ENCODE assay signal across 9 cellular contexts in genomic region chr6:157983439-157984119, GRCh38. TPM values are rescaled to one million over a fixed set of nuclear protein-coding genes. Genes with fewer than 3 reads are reported as not detected.
DNase-seq lines count a peak whose midpoint lies in the region; ATAC-seq and TF ChIP-seq lines count a peak whose summit lies in the region.
"Had no signal": no experiment of that assay in that cellular context is flagged by ENCODE, and none has a peak within 500 bp of the region (broad histone marks: within the 10 kb centered on the region; RNA-seq: fewer than 3 reads in every experiment).

No MANE protein-coding gene starts in this region.

- H3K4me2 ChIP-seq in mesenchymal stem cell (ENCODE audit: low read length, poor library complexity, severe bottlenecking) = peak overlapping the region; percentile 60

- no peak overlapping the region for H4K91ac ChIP-seq in mesenchymal stem cell (ENCODE audit: low read length)

- H3K4me1 ChIP-seq in HEK293 (ENCODE audit: control insufficient read depth, insufficient read depth, low read length) (peaks cover 12% of the 10 kb centered on the region), mesenchymal stem cell (ENCODE audit: control insufficient read depth, insufficient read depth, low read depth, low read length) (peaks cover 38% of the 10 kb centered on the region)
- H3K4me1 ChIP-seq: prostate gland had no signal

- no peak overlapping the region for H4K8ac ChIP-seq in mesenchymal stem cell (ENCODE audit: low read length)

- H3K14ac ChIP-seq in mesenchymal stem cell (ENCODE audit: low read length in 2 of 2) = no peak overlapping the region

- no peak overlapping the region for H2AK5ac ChIP-seq in mesenchymal stem cell (ENCODE audit: low read length, severe bottlenecking)

- H3K27ac ChIP-seq in HEK293 (ENCODE audit: extremely low read depth, low read depth, low read length) (no peak overlapping the region), mesenchymal stem cell (ENCODE audit: low read length, poor library complexity, severe bottlenecking) (no peak overlapping the region)

- POLR2A ChIA-PET in HEK293 (lab: Yijun Ruan, JAX) = interaction anchor here (0.7 to 2.1 kb wide), 7 partner anchors 12 to 184 kb away, joined by 3 to 8 read pairs (median 4); no protein-coding TSS in a partner anchor

- H3K9me3 ChIP-seq in HEK293 (ENCODE audit: control insufficient read depth, insufficient read depth, low read depth, low read length) (no peaks in the 10 kb centered on the region), mesenchymal stem cell (ENCODE audit: control insufficient read depth, low read length) (no peaks in the 10 kb centered on the region)
- H3K9me3 ChIP-seq: prostate gland had no signal

- TF ChIP-seq CTCF in AG09309 (IDR thresholded peaks at IDR 0.05; ENCODE audit: control insufficient read depth, insufficient read depth, low read depth, low read length, missing control alignments) (no peak), HEK293 (tag by site-specific recombination; IDR thresholded peaks at IDR 0.05) (no peak), astrocyte of the cerebellum (IDR thresholded peaks at IDR 0.05; ENCODE audit: low read depth, low read length, missing control alignments) (no peak)

- ATAC-seq in HG03196 (IDR thresholded peaks at IDR 0.05; ENCODE audit: unreplicated experiment) = no peak

- in situ Hi-C loops in astrocyte of the cerebellum (cut with HindIII; ENCODE audit: low sequenced_read_pairs) = no loop called here
- in situ Hi-C loops in ACHN (cut with HindIII; ENCODE audit: low pct_ligation_motif_present, low pct_unique_long_range_greater_than_20kb, low sequenced_read_pairs) = no loop called here

- no peak for DNase-seq in AG09309 (ENCODE audit: low read depth)
- no peak for DNase-seq in astrocyte of the cerebellum (ENCODE audit: low read depth)
- DNase-seq in mesenchymal stem cell = no peak
- DNase-seq in NCI-H2227 (lab: John Stamatoyannopoulos, UW; ENCODE audit: unreplicated experiment) = no peak
- no peak for DNase-seq in ACHN
- DNase-seq in NCI-H2171 (lab: John Stamatoyannopoulos, UW) = no peak

- H2BK15ac ChIP-seq in mesenchymal stem cell (ENCODE audit: low read depth, poor library complexity, severe bottlenecking) = no peak overlapping the region

- H3K36me3 ChIP-seq in HEK293 (ENCODE audit: control insufficient read depth in 2 of 2, insufficient read depth in 1 of 2, low read length in 2 of 2) = no peaks in the 10 kb centered on the region
- peaks cover 10 to 12% of the 10 kb centered on the region in 2 experiments for H3K36me3 ChIP-seq in mesenchymal stem cell (ENCODE audit: control insufficient read depth in 1 of 2, insufficient read depth in 2 of 2, low read depth in 1 of 2, low read length in 2 of 2)
- H3K36me3 ChIP-seq: prostate gland had no signal

- CTCF ChIA-PET in HEK293 (lab: Yijun Ruan, JAX) = interaction anchor here (0.8 to 3.3 kb wide), 12 partner anchors 10 to 110 kb away, joined by 3 to 22 read pairs (median 6); no protein-coding TSS in a partner anchor

- peak overlapping the region; percentile 88 for H3K9ac ChIP-seq in mesenchymal stem cell (ENCODE audit: low read length)

- H2BK120ac ChIP-seq in mesenchymal stem cell (ENCODE audit: low read depth, low read length) = no peak overlapping the region

- H2BK5ac ChIP-seq in mesenchymal stem cell (ENCODE audit: low read depth, low read length, poor library complexity, severe bottlenecking) = no peak overlapping the region

- no peaks in the 10 kb centered on the region for H3K27me3 ChIP-seq in mesenchymal stem cell (ENCODE audit: control insufficient read depth in 1 of 2, insufficient read depth in 1 of 2, low read length in 2 of 2)

- 91% methylated on average over 8 of the region's 9 CpGs for WGBS in mesenchymal stem cell

- no peaks in the 10 kb centered on the region for H3K79me1 ChIP-seq in mesenchymal stem cell (replicated peaks; ENCODE audit: low read length, poor library complexity, severe bottlenecking)

- H3K18ac ChIP-seq in mesenchymal stem cell (ENCODE audit: low read depth in 1 of 2, low read length in 2 of 2) = no peak overlapping the region

- H3K23ac ChIP-seq in mesenchymal stem cell (ENCODE audit: low read length in 2 of 2) = no peak overlapping the region

- H3K4ac ChIP-seq in mesenchymal stem cell (ENCODE audit: low read depth in 1 of 2, low read length in 2 of 2) = no peak overlapping the region

- no peak overlapping the region for H2BK12ac ChIP-seq in mesenchymal stem cell (ENCODE audit: low read length in 2 of 2)

- H3K4me3 ChIP-seq in AG09309 (ENCODE audit: control insufficient read depth, low read depth, low read length) = peak overlapping the region; percentile 71
- no peak overlapping the region for H3K4me3 ChIP-seq in HEK293 (ENCODE audit: low read depth, low read length)
- H3K4me3 ChIP-seq in astrocyte of the cerebellum (ENCODE audit: low read depth, low read length) = peak overlapping the region; percentile 60
- H3K4me3 ChIP-seq in mesenchymal stem cell (ENCODE audit: insufficient read depth in 1 of 2, low read depth in 1 of 2, low read length in 2 of 2) = peak overlapping the region in 1 of 2 experiments; percentile 91

- H2AFZ ChIP-seq in mesenchymal stem cell (ENCODE audit: low read depth, low read length) = no peak overlapping the region

TF ChIP-seq in HEK293, 187 proteins besides CTCF, POLR2A, EP300 and RAD21:
- peak; percentile 38; the same call in 1 of the 2 replicates for TF ChIP-seq PRDM6 (tag by site-specific recombination; IDR thresholded peaks at IDR 0.05)
- no peak for TF ChIP-seq PRDM4 (tag by site-specific recombination; IDR thresholded peaks at IDR 0.05)
TF ChIP-seq in HEK293: peak in this region for 1.

RNA-seq across cellular contexts. Expression of gene SYNJ2, which starts 1.9 kb away (rescaled TPM):
- polyA plus RNA-seq in mesenchymal stem cell (2013, experiment 1 of 2) = 14.0 TPM
- 12.9 TPM for polyA plus RNA-seq in mesenchymal stem cell (2013, experiment 2 of 2)
